8 cellular contexts compared by ENCODE assay signal in genomic region chr9:137053944-137054931, GRCh38. TPM values are rescaled to one million over a fixed set of nuclear protein-coding genes. Genes with fewer than 3 reads are reported as not detected.
DNase-seq lines count a peak whose midpoint lies in the region; ATAC-seq, FAIRE-seq and TF ChIP-seq lines count a peak whose summit lies in the region.

Gene ENTPD2 (minus strand): TSS chr9:137054061. CDS start chr9:137053997, 64 bp downstream.

- H3K4me1 ChIP-seq in mucosa of descending colon (ENCODE audit: low read depth): peaks cover 50% of the 10 kb centered on the region

- H3K4me1 Mint-ChIP-seq in Calu3 (ENCODE audit: low read depth, unreplicated experiment) (peaks cover 8% of the 10 kb centered on the region), MCF 10A (ENCODE audit: insufficient read depth, unreplicated experiment) (peaks cover 7% of the 10 kb centered on the region)

- intact Hi-C loops in Calu3 (cut with micrococcal nuclease; ENCODE audit: unreplicated experiment) (no loop called here), MCF 10A (cut with micrococcal nuclease) (no loop called here), mucosa of descending colon (cut with DNase I, micrococcal nuclease) (no loop called here)

- peak within 1 kb of the TSS; percentile 23 for H3K4me3 ChIP-seq in mucosa of descending colon

- TF ChIP-seq CTCF in Calu3 (IDR thresholded peaks at IDR 0.05; ENCODE audit: unreplicated experiment) (no peak), MCF 10A (IDR thresholded peaks at IDR 0.05; ENCODE audit: unreplicated experiment) (no peak), mucosa of descending colon (IDR thresholded peaks at IDR 0.05) (no peak)

- BruUV-seq in Calu3 (replicated peaks; lab: Mats Ljungman, UMichigan) (no TSS peak), MCF 10A (replicated peaks; lab: Mats Ljungman, UMichigan) (no TSS peak)

- FAIRE-seq in RCC 7860 (lab: Jason Lieb, UNC): no peak

- H3K4me3 Mint-ChIP-seq in Calu3 (ENCODE audit: low read depth, unreplicated experiment) (peak within 1 kb of the TSS; percentile 69), MCF 10A (ENCODE audit: unreplicated experiment) (peak within 1 kb of the TSS; percentile 61)

- H3K36me3 ChIP-seq in mucosa of descending colon (ENCODE audit: low read depth): no peaks in the 10 kb centered on the region

- DNase-seq in Calu3 (peak; percentile 79), NCI-H2171 treated with DMSO at 0.1 percent for 48 hours (lab: John Stamatoyannopoulos, UW) (peak; percentile 50), MCF 10A (ENCODE audit: unreplicated experiment) (peak; percentile 82), mucosa of descending colon (peak; percentile 85 to 89 (median 87)), RCC 7860 (ENCODE audit: low spot score) (no peak), NCI-H446 (lab: John Stamatoyannopoulos, UW) (no peak), SHP77 (lab: John Stamatoyannopoulos, UW) (no peak), NCI-H1092 (lab: John Stamatoyannopoulos, UW) (no peak)

- POLR2A ChIA-PET in MCF 10A (lab: Yijun Ruan, JAX): interaction anchor here (1.0 kb wide), 1 partner anchor 78 kb away, joined by 3 read pairs; no protein-coding TSS in a partner anchor

- no peaks in the 10 kb centered on the region for H3K9me3 ChIP-seq in mucosa of descending colon

- no peaks in the 10 kb centered on the region for H3K9me3 Mint-ChIP-seq in Calu3 (ENCODE audit: low read depth, unreplicated experiment)
- H3K9me3 Mint-ChIP-seq in MCF 10A (ENCODE audit: unreplicated experiment): no peaks in the 10 kb centered on the region

- H3K36me3 Mint-ChIP-seq in Calu3 (ENCODE audit: insufficient read depth, unreplicated experiment) (peaks cover 14% of the 10 kb centered on the region), MCF 10A (ENCODE audit: insufficient read depth, unreplicated experiment) (no peaks in the 10 kb centered on the region)

- no peaks in the 10 kb centered on the region for H3K27me3 Mint-ChIP-seq in Calu3 (ENCODE audit: unreplicated experiment)
- no peaks in the 10 kb centered on the region for H3K27me3 Mint-ChIP-seq in MCF 10A (ENCODE audit: insufficient read depth, unreplicated experiment)

- CTCF ChIA-PET in Calu3 (lab: Charles Lee) (no interaction called here), MCF 10A (lab: Yijun Ruan, JAX) (interaction anchor here (0.5 to 1.9 kb wide), 2 partner anchors 11 to 53 kb away, joined by 5 to 27 read pairs; no protein-coding TSS in a partner anchor)

- H3K27ac Mint-ChIP-seq in Calu3 (ENCODE audit: unreplicated experiment): peak within 1 kb of the TSS; percentile 73
- no peak within 1 kb of the TSS for H3K27ac Mint-ChIP-seq in MCF 10A (ENCODE audit: low read depth, unreplicated experiment)

- peak; percentile 82 for ATAC-seq in mucosa of descending colon

RNA-seq across cellular contexts. Expression of gene ENTPD2, which starts in this region (rescaled TPM):
- total RNA-seq in Calu3 (2022): 3.8 and 5.8 TPM in 2 replicates
- total RNA-seq in MCF 10A (2022): 13.4 and 31.5 TPM in 2 replicates
- total RNA-seq in mucosa of descending colon: 10 to 100 TPM in 2 of 3 donors, 1 to 10 TPM in 1; 7.7 to 26.8 (median 10.7) TPM

Comparison
In these comparisons a context has a peak if more than half of its experiments do, and no peak if none do; other contexts are left out.
1. DNase-seq: peak in Calu3 (single experiment), NCI-H2171 treated with DMSO at 0.1 percent for 48 hours (single experiment), MCF 10A (single experiment) and mucosa of descending colon (3 of 3); none in RCC 7860 (single experiment), NCI-H446 (0 of 2), SHP77 (0 of 2) and NCI-H1092 (single experiment).